In genomic region chr9:127899200-127899943, GRCh38 we compare ENCODE assay signal across 1 cellular context.
TF ChIP-seq lines count a peak whose summit lies in the region.

ST6GALNAC6 (minus strand) TSS chr9:127899603; CDS start chr9:127897981, 1,622 bp downstream.

TF ChIP-seq in K562, 482 proteins besides CTCF, POLR2A, EP300 and RAD21 (continued from another document and continues in another):
- TF ChIP-seq MCM2 (IDR thresholded peaks at IDR 0.05; ENCODE audit: low read depth) (no peak), YY1 (IDR thresholded peaks at IDR 0.05; ENCODE audit: borderline replicate concordance in 1 of 3, control insufficient read depth in 1 of 3, extremely low read depth in 1 of 3, insufficient read depth in 3 of 3, insufficient read length in 1 of 3, insufficient replicate concordance in 2 of 3, low read depth in 1 of 3, low read length in 2 of 3) (peak in 1 of 3 experiments; percentile 70), RBM17 (IDR thresholded peaks at IDR 0.05; ENCODE audit: borderline replicate concordance, low read depth, low read length) (no peak), ZBTB11 (CRISPR knock-in tag; IDR thresholded peaks at IDR 0.05) (peak in 1 of 3 experiments; percentile 40; a peak in 1 of 6 replicates), E2F6 (IDR thresholded peaks at IDR 0.05; ENCODE audit: borderline replicate concordance in 1 of 2, extremely low read depth in 1 of 2, insufficient read depth in 1 of 2, insufficient read length in 1 of 2, low read depth in 1 of 2, low read length in 1 of 2, poor library complexity in 1 of 2, severe bottlenecking in 1 of 2) (peak in 1 of 2 experiments; percentile 46), CCAR2 (IDR thresholded peaks at IDR 0.05; ENCODE audit: low read depth, low read length) (no peak), ID3 (CRISPR knock-in tag; IDR thresholded peaks at IDR 0.05) (no peak), ID3 (tag; IDR thresholded peaks at IDR 0.05) (no peak), POLR3A (IDR thresholded peaks at IDR 0.05; ENCODE audit: borderline replicate concordance, extremely low read depth, insufficient read depth, insufficient read length) (no peak), E2F3 (CRISPR knock-in tag; IDR thresholded peaks at IDR 0.05) (no peak), ETS2 (tag; IDR thresholded peaks at IDR 0.05; ENCODE audit: borderline replicate concordance, poor library complexity, severe bottlenecking) (no peak), ETV1 (tag; conservative IDR thresholded peaks at IDR 0.05; ENCODE audit: low read depth) (no peak), ZMIZ1 (IDR thresholded peaks at IDR 0.05; ENCODE audit: low read depth in 2 of 2, low read length in 2 of 2) (no peak), NONO (IDR thresholded peaks at IDR 0.05; ENCODE audit: low read depth in 2 of 2, low read length in 1 of 2) (peak in 1 of 2 experiments; percentile 86; a peak in 1 of 4 replicates), NKRF (IDR thresholded peaks at IDR 0.05; ENCODE audit: borderline replicate concordance) (no peak), ZNF134 (CRISPR knock-in tag; conservative IDR thresholded peaks at IDR 0.05) (no peak), TSHZ1 (CRISPR knock-in tag; IDR thresholded peaks at IDR 0.05) (no peak), ZNF133 (CRISPR knock-in tag; IDR thresholded peaks at IDR 0.05) (no peak), PKNOX1 (IDR thresholded peaks at IDR 0.05) (no peak), ZKSCAN8 (CRISPR knock-in tag; IDR thresholded peaks at IDR 0.05) (no peak), CBFA2T3 (IDR thresholded peaks at IDR 0.05) (no peak), NFIX (CRISPR knock-in tag; IDR thresholded peaks at IDR 0.05; ENCODE audit: low read depth) (no peak), RBM25 (IDR thresholded peaks at IDR 0.05; ENCODE audit: low read depth, low read length, severe bottlenecking) (peak; percentile 17), ZNF253 (CRISPR knock-in tag; conservative IDR thresholded peaks at IDR 0.05) (no peak), ZBTB7A (IDR thresholded peaks at IDR 0.05; ENCODE audit: borderline replicate concordance, control insufficient read depth, low read depth, low read length) (peak; percentile 98), CREB5 (CRISPR knock-in tag; IDR thresholded peaks at IDR 0.05) (no peak), NCOA6 (IDR thresholded peaks at IDR 0.05) (no peak), KDM4B (IDR thresholded peaks at IDR 0.05; ENCODE audit: borderline replicate concordance in 2 of 2, low read depth in 1 of 2) (no peak), GATAD2B (IDR thresholded peaks at IDR 0.05; ENCODE audit: borderline replicate concordance) (peak; percentile 88), PYGO2 (tag; IDR thresholded peaks at IDR 0.05) (no peak), RBBP5 (IDR thresholded peaks at IDR 0.05; ENCODE audit: borderline replicate concordance, insufficient read depth, low read length, poor library complexity, severe bottlenecking) (no peak), DLX4 (CRISPR knock-in tag; IDR thresholded peaks at IDR 0.05) (no peak), ZNF507 (tag; conservative IDR thresholded peaks at IDR 0.05) (no peak)
